Comparison of ENCODE assay signal across 8 cellular contexts in the genomic region with DNA sequence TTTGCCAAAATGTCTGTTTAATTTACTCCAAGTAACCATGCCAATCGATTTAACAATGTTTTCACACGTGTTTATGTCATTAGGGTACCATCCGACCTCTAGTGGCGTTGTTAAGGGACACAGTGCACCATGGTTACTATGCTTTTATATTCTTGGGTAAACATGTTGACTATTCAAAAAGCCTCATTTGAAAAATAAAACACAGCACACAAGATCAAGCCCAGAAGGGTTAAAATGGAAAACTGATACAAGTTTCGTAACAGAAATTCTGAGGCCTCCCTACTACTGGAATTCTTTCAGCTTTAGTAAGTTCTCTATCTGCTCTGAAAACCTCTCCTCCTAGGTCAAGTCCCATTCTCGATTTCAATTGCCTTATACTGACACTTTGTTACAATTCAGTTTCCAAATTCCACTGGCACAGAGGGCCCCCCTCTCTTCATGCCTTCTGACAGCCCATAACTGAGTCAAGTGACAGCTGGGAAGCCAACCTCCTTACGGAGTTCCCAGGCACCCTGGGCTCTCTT. TPM values are rescaled to one million over a fixed set of nuclear protein-coding genes. Genes with fewer than 3 reads are reported as not detected.
DNase-seq lines count a peak whose midpoint lies in the region; ATAC-seq, FAIRE-seq and TF ChIP-seq lines count a peak whose summit lies in the region.

No MANE protein-coding gene starts in this region.

- peaks cover 13% of the 10 kb centered on the region for H3K79me1 ChIP-seq in H9 (ENCODE audit: insufficient read depth, low read depth, low read length, poor library complexity, severe bottlenecking)
- H3K79me1 ChIP-seq in H1 (ENCODE audit: low read depth, low read length): peaks cover 11% of the 10 kb centered on the region; the same call in 1 of the 2 replicates

- H4K5ac ChIP-seq in H9 (ENCODE audit: insufficient read length, low read depth, low read length) (no peak overlapping the region), H1 (ENCODE audit: insufficient read length, low read depth, low read length) (no peak overlapping the region)

- no peak overlapping the region for H2BK12ac ChIP-seq in H9 (ENCODE audit: insufficient read length, low read depth, low read length)
- no peak overlapping the region for H2BK12ac ChIP-seq in H1 (ENCODE audit: low read depth, low read length)

- POLR2A ChIA-PET in CD8-positive, alpha-beta memory T cell (lab: Charles Lee): no interaction called here
- POLR2A ChIA-PET in H1 (lab: Charles Lee; ENCODE audit: partially characterized antibody): interaction anchor here (1.3 to 1.8 kb wide), 4 partner anchors 102 to 373 kb away, joined by 3 to 8 read pairs (median 3); partner anchors contain the start of gene MMP15

- H3K14ac ChIP-seq in H9 (ENCODE audit: insufficient read depth, low read length) (no peak overlapping the region), H1 (ENCODE audit: insufficient read length) (no peak overlapping the region)

- TF ChIP-seq CTCF in H9 (conservative IDR thresholded peaks at IDR 0.05) (peak; percentile 47; the same call in 2 of the 3 replicates), H1 (IDR thresholded peaks at IDR 0.05; ENCODE audit: control extremely low read depth in 1 of 3, insufficient read depth in 1 of 3, low read depth in 1 of 3, low read length in 3 of 3) (peak in 1 of 3 experiments; percentile 30; a peak in 1 of 4 replicates), nephron progenitor cell (IDR thresholded peaks at IDR 0.05) (peak; percentile 25)

- no peak for FAIRE-seq in H1 (lab: Jason Lieb, UNC)

- H3K4me2 ChIP-seq in H9 (ENCODE audit: insufficient read depth, insufficient read length, low read length) (peak overlapping the region; percentile 86), H1 (ENCODE audit: insufficient read depth in 1 of 2, low read depth in 2 of 2, low read length in 2 of 2) (peak overlapping the region; percentile 85 to 90)

- H3K23me2 ChIP-seq in H9 (ENCODE audit: insufficient read length, low read depth, low read length, poor library complexity, severe bottlenecking) (peaks cover 6% of the 10 kb centered on the region), H1 (ENCODE audit: low read depth, low read length) (peaks cover 4% of the 10 kb centered on the region; the same call in 1 of the 2 replicates)

- no peaks in the 10 kb centered on the region for H3K9me3 Mint-ChIP-seq in CD8-positive, alpha-beta memory T cell
- H3K9me3 Mint-ChIP-seq in H9 (no peaks in the 10 kb centered on the region; a peak in 1 of 5 replicates), nephron progenitor cell (peaks cover 7% of the 10 kb centered on the region)

- TF ChIP-seq POLR2A in H1 (IDR thresholded peaks at IDR 0.05; ENCODE audit: control extremely low read depth in 1 of 2, low read depth in 2 of 2, low read length in 2 of 2): no peak

- H3K4me1 ChIP-seq in CD8-positive, alpha-beta memory T cell (ENCODE audit: insufficient read depth, low read length): peaks cover 37% of the 10 kb centered on the region
- H3K4me1 ChIP-seq in H9 (ENCODE audit: insufficient read depth, low read length) (peaks cover 10% of the 10 kb centered on the region), H1 (replicated peaks in 1 of 4; ENCODE audit: control insufficient read depth in 3 of 4, insufficient read depth in 4 of 4, low read length in 3 of 4) (peaks cover 2 to 8% (median 5%) of the 10 kb centered on the region in 4 experiments; a peak in 5 of 7 replicates)

- peaks cover 55 to 64% (median 58%) of the 10 kb centered on the region in 3 donors for H3K4me1 Mint-ChIP-seq in CD8-positive, alpha-beta memory T cell
- H3K4me1 Mint-ChIP-seq in H9: peaks cover 30% of the 10 kb centered on the region in 2 experiments
- H3K4me1 Mint-ChIP-seq in nephron progenitor cell: peaks cover 63% of the 10 kb centered on the region

- peak overlapping the region; percentile 87 to 99 (median 97) for H3K4me3 Mint-ChIP-seq in CD8-positive, alpha-beta memory T cell
- H3K4me3 Mint-ChIP-seq in H9: peak overlapping the region; percentile 89 to 94
- H3K4me3 Mint-ChIP-seq in nephron progenitor cell: peak overlapping the region; percentile 91

- WGBS in H9 (ENCODE audit: extremely low coverage, insufficient read length, low lambda C conversion rate): no CpG with 5 or more reads among the region's 7 CpGs
- WGBS in H1 (ENCODE audit: extremely low coverage in 1 of 2, insufficient coverage in 1 of 2, insufficient read length in 1 of 2, insufficient replicate concordance in 2 of 2, low coverage in 1 of 2, low lambda C conversion rate in 2 of 2, missing lambda C conversion rate in 1 of 2), 2 experiments: 61% methylated on average over 7 of the region's 7 CpGs; no CpG with 5 or more reads in 1 of the 2 experiments

- H2AFZ ChIP-seq in H9 (ENCODE audit: low read length) (no peak overlapping the region), H1 (ENCODE audit: low read length) (no peak overlapping the region)

- ATAC-seq in HG02759 (IDR thresholded peaks at IDR 0.05; ENCODE audit: unreplicated experiment): no peak
- ATAC-seq in GM18868 (IDR thresholded peaks at IDR 0.05; ENCODE audit: unreplicated experiment): no peak

- CTCF ChIA-PET in CD8-positive, alpha-beta memory T cell (lab: Charles Lee): interaction anchor here (0.9 to 3.1 kb wide), 3 partner anchors 11 to 101 kb away, joined by 3 to 12 read pairs (median 4); partner anchors contain the start of gene MMP15
- CTCF ChIA-PET in H1 (lab: Charles Lee; ENCODE audit: partially characterized antibody): interaction anchor here (0.9 to 19.7 kb wide), 19 partner anchors 10 to 173 kb away, joined by 3 to 362 read pairs (median 5); partner anchors contain the start of gene MMP15

- H2BK120ac ChIP-seq in H9 (ENCODE audit: low read depth, low read length, poor library complexity, severe bottlenecking) (no peak overlapping the region), H1 (replicated peaks; ENCODE audit: low read depth, low read length) (no peak overlapping the region)

- no peaks in the 10 kb centered on the region for H3K36me3 ChIP-seq in CD8-positive, alpha-beta memory T cell (ENCODE audit: insufficient read depth, low read length)
- H3K36me3 ChIP-seq in SK-N-MC (ENCODE audit: insufficient read depth, low read length) (no peaks in the 10 kb centered on the region), H1 (ENCODE audit: control insufficient read depth in 2 of 4, insufficient read depth in 4 of 4, low read length in 3 of 4) (no peaks in the 10 kb centered on the region)

- H4K8ac ChIP-seq in H9 (replicated peaks; ENCODE audit: insufficient read length, low read depth, low read length): no peak overlapping the region
- no peak overlapping the region for H4K8ac ChIP-seq in H1 (ENCODE audit: extremely low read depth, insufficient read depth, low read length)

- H2BK5ac ChIP-seq in H9 (ENCODE audit: insufficient read length, low read length) (no peak overlapping the region), H1 (ENCODE audit: low read depth, low read length) (no peak overlapping the region)

- peaks cover 0 to 4% of the 10 kb centered on the region in 2 donors for H3K27me3 Mint-ChIP-seq in CD8-positive, alpha-beta memory T cell
- H3K27me3 Mint-ChIP-seq in H9 (ENCODE audit: low read depth) (no peaks in the 10 kb centered on the region), nephron progenitor cell (ENCODE audit: low read depth, poor library complexity) (no peaks in the 10 kb centered on the region)

- H2BK15ac ChIP-seq in H9 (ENCODE audit: low read depth, low read length) (no peak overlapping the region), H1 (ENCODE audit: low read length) (no peak overlapping the region)

- H4K91ac ChIP-seq in H9 (ENCODE audit: insufficient read length, low read depth, low read length): no peak overlapping the region
- no peak overlapping the region for H4K91ac ChIP-seq in H1 (replicated peaks; ENCODE audit: insufficient read length, low read length)

- H3K9ac ChIP-seq in H9 (ENCODE audit: extremely low read depth, insufficient read length, low read length): no peak overlapping the region
- peak overlapping the region; percentile 65 for H3K9ac ChIP-seq in SK-N-MC (ENCODE audit: insufficient read length)
- H3K9ac ChIP-seq in H1 (replicated peaks in 1 of 4; ENCODE audit: extremely low read depth in 1 of 4, low read depth in 3 of 4, low read length in 3 of 4): no peak overlapping the region

- peak in 3 of 5 donors; percentile 54 to 76 (median 65) for DNase-seq in CD8-positive, alpha-beta memory T cell
- DNase-seq in H9 (no peak), SK-N-MC (ENCODE audit: low read depth, low spot score) (no peak), H1 (ENCODE audit: low read depth in 1 of 2, low spot score in 2 of 2) (no peak), nephron progenitor cell (no peak), HPDE6-E6E7 (ENCODE audit: extremely low spot score) (no peak)

- H3K4ac ChIP-seq in H9 (ENCODE audit: low read depth, low read length): no peak overlapping the region
- no peak overlapping the region for H3K4ac ChIP-seq in H1 (replicated peaks; ENCODE audit: insufficient read length, low read depth, low read length)

- H2AK5ac ChIP-seq in H9 (ENCODE audit: insufficient read length, low read length) (no peak overlapping the region), H1 (ENCODE audit: low read depth, low read length) (no peak overlapping the region)

- no peak overlapping the region for H3K23ac ChIP-seq in H9 (ENCODE audit: insufficient read length, low read depth, low read length)
- H3K23ac ChIP-seq in H1 (ENCODE audit: insufficient read length): no peak overlapping the region

- H3K27me3 ChIP-seq in CD8-positive, alpha-beta memory T cell (ENCODE audit: insufficient read depth, low read length, poor library complexity, severe bottlenecking): no peaks in the 10 kb centered on the region
- H3K27me3 ChIP-seq in H9 (ENCODE audit: insufficient read depth, low read length): no peaks in the 10 kb centered on the region
- no peaks in the 10 kb centered on the region for H3K27me3 ChIP-seq in H1 (replicated peaks in 1 of 4; ENCODE audit: control insufficient read depth in 3 of 4, extremely low read depth in 1 of 4, insufficient read depth in 3 of 4, low read length in 3 of 4)

- TF ChIP-seq EP300 in H1 (IDR thresholded peaks at IDR 0.05; ENCODE audit: borderline replicate concordance in 1 of 2, low read depth in 2 of 2, low read length in 2 of 2): no peak

- no peak overlapping the region for H3K18ac ChIP-seq in H9 (ENCODE audit: insufficient read length, low read depth, low read length)
- no peak overlapping the region for H3K18ac ChIP-seq in H1 (ENCODE audit: extremely low read depth, low read length)

- H3K27ac ChIP-seq in CD8-positive, alpha-beta memory T cell (ENCODE audit: low read depth, low read length): peak overlapping the region; percentile 66
- H3K27ac ChIP-seq in H9 (ENCODE audit: insufficient read length, low read depth, low read length): no peak overlapping the region
- no peak overlapping the region for H3K27ac ChIP-seq in SK-N-MC
- no peak overlapping the region for H3K27ac ChIP-seq in H1 (ENCODE audit: low read depth, low read length)

- TF ChIP-seq RAD21 in H1 (IDR thresholded peaks at IDR 0.05 in 1 of 2, conservative IDR thresholded peaks at IDR 0.05 in 1 of 2; ENCODE audit: low read depth in 2 of 2, low read length in 2 of 2): peak in 1 of 2 experiments; percentile 17; a peak in 1 of 4 replicates

- H3K4me3 ChIP-seq in CD8-positive, alpha-beta memory T cell (ENCODE audit: low read length): peak overlapping the region; percentile 59
- H3K4me3 ChIP-seq in SK-N-MC (peak overlapping the region; percentile 83), H1 (ENCODE audit: extremely low read depth in 1 of 4, insufficient read depth in 2 of 4, low read depth in 3 of 4, low read length in 4 of 4) (peak overlapping the region in 2 of 4 experiments; percentile 76 to 81; a peak in 3 of 8 replicates)

- H3T11ph ChIP-seq in H9 (ENCODE audit: low read length): no peak overlapping the region

- H3K9me3 ChIP-seq in CD8-positive, alpha-beta memory T cell (ENCODE audit: low read length): no peaks in the 10 kb centered on the region
- H3K9me3 ChIP-seq in H9 (ENCODE audit: control insufficient read depth, low read depth, low read length): no peaks in the 10 kb centered on the region
- no peaks in the 10 kb centered on the region for H3K9me3 ChIP-seq in SK-N-MC (ENCODE audit: low read depth, low read length)
- H3K9me3 ChIP-seq in H1 (ENCODE audit: insufficient read depth in 2 of 2, low read depth in 1 of 2, low read length in 1 of 2): peaks cover 0 to 3% of the 10 kb centered on the region in 2 experiments; a peak in 1 of 4 replicates

- H3K27ac Mint-ChIP-seq in CD8-positive, alpha-beta memory T cell: peak overlapping the region; percentile 74 to 99 (median 92)
- H3K27ac Mint-ChIP-seq in H9 (no peak overlapping the region; a peak in 1 of 7 replicates), nephron progenitor cell (peak overlapping the region; percentile 98)

- H2BK20ac ChIP-seq in H9 (ENCODE audit: low read depth, low read length, poor library complexity, severe bottlenecking): no peak overlapping the region
- no peak overlapping the region for H2BK20ac ChIP-seq in H1 (ENCODE audit: low read length)

- no peaks in the 10 kb centered on the region for H4K20me1 ChIP-seq in H9 (ENCODE audit: control insufficient read depth, insufficient read depth, insufficient read length)
- H4K20me1 ChIP-seq in H1 (replicated peaks in 1 of 2; ENCODE audit: control insufficient read depth in 1 of 2, insufficient read depth in 2 of 2, low read length in 2 of 2): peaks cover 32 to 33% of the 10 kb centered on the region in 2 experiments

- H3K36me3 Mint-ChIP-seq in CD8-positive, alpha-beta memory T cell: peaks cover 0 to 12% (median 0%) of the 10 kb centered on the region in 3 donors
- H3K36me3 Mint-ChIP-seq in H9 (ENCODE audit: insufficient read depth in 1 of 3, low read depth in 3 of 3) (no peaks in the 10 kb centered on the region), nephron progenitor cell (ENCODE audit: low read depth) (peaks cover 7% of the 10 kb centered on the region)

- H3K79me2 ChIP-seq in H9 (ENCODE audit: insufficient read depth, low read length) (peaks cover 25% of the 10 kb centered on the region), H1 (ENCODE audit: control insufficient read depth in 1 of 2, insufficient read depth in 2 of 2, low read length in 2 of 2) (peaks cover 18 to 57% of the 10 kb centered on the region in 2 experiments)

- no peak overlapping the region for H3K56ac ChIP-seq in H9 (ENCODE audit: insufficient read length, low read depth, low read length)
- no peak overlapping the region for H3K56ac ChIP-seq in H1 (replicated peaks; ENCODE audit: insufficient read length, low read depth, low read length)

RNA-seq across cellular contexts. Expression of gene CFAP20, which starts 2.1 kb away (rescaled TPM):
- 10 to 100 TPM; 56.7 to 57.2 TPM for total RNA-seq in CD8-positive, alpha-beta memory T cell
- polyA plus RNA-seq in CD8-positive, alpha-beta memory T cell: 36.5 TPM
- total RNA-seq in H9 (2021): 60.4 and 61.8 TPM in 2 replicates
- 43.4 and 45.6 TPM in 2 replicates for total RNA-seq in H1 (2021; fragmentation: NEBNext Ultra II Directional; extraction: Animal tissue kit (Norgen Biotek cat#: 25700))
- polyA plus RNA-seq in H1 (2011; rRNA removed): 65.4 and 74.2 TPM in 2 replicates
- polyA plus RNA-seq in H1 (2011; cell fraction: cytosol; rRNA removed): 67.2 TPM
- 48.5 TPM for polyA plus RNA-seq in H1 (2011; cell fraction: nucleus; rRNA removed)
- 44.2 to 53.6 TPM (median 49.8 TPM) in 4 replicates for polyA plus RNA-seq in H1 (2012, experiment 1 of 2)
- 35.8 TPM for polyA plus RNA-seq in H1 (2012, experiment 2 of 2)
- 53.7 TPM for polyA plus RNA-seq in H1 (2013, experiment 1 of 2)
- polyA plus RNA-seq in H1 (2013, experiment 2 of 2): 56.7 TPM
- 46.3 and 62.7 TPM in 2 replicates for polyA minus RNA-seq in H1 (2011; rRNA and poly(A)+ RNA removed)
- polyA minus RNA-seq in H1 (2011; cell fraction: cytosol; rRNA and poly(A)+ RNA removed): 61.6 TPM
- polyA minus RNA-seq in H1 (2011; cell fraction: nucleus; rRNA and poly(A)+ RNA removed): 28.6 TPM

Comparison
In these comparisons a context has a peak if more than half of its experiments do, and no peak if none do; other contexts are left out.
1. DNase-seq: peak in CD8-positive, alpha-beta memory T cell (3 of 5); none in H9 (single experiment), SK-N-MC (single experiment), H1 (0 of 2), nephron progenitor cell (single experiment) and HPDE6-E6E7 (single experiment).
2. H3K27ac Mint-ChIP-seq: peak in CD8-positive, alpha-beta memory T cell (8 of 8) and nephron progenitor cell (single experiment); none in H9 (0 of 3).
3. Peak in every context shown above with its lines, with median percentiles within 50 percentile points of each other: H3K4me3 Mint-ChIP-seq.